In genomic region chr16:9846362-9847099, GRCh38 we compare ENCODE assay signal across 28 cellular contexts.
A peak's percentile ranks its signal among the peaks of the same experiment; 100 is the strongest.
DNase-seq lines count a peak whose midpoint lies in the region; ATAC-seq, FAIRE-seq and TF ChIP-seq lines count a peak whose summit lies in the region.
"Had no signal": no experiment of that assay in that cellular context is flagged by ENCODE, and none has a peak within 500 bp of the region (broad histone marks: within the 10 kb centered on the region; RNA-seq: fewer than 3 reads in every experiment).

No MANE protein-coding gene starts in this region.

- dilution Hi-C loops in endothelial cell of umbilical vein (cut with MboI; ENCODE audit: extremely low pct_ligation_motif_present, low sequenced_read_pairs) = no loop called here

- no peaks in the 10 kb centered on the region for H3K36me3 ChIP-seq in ACC112 (ENCODE audit: insufficient read depth, low read length)
- H3K36me3 ChIP-seq in OCI-LY3 (replicated peaks; ENCODE audit: low read depth, low read length) = no peaks in the 10 kb centered on the region
- H3K36me3 ChIP-seq in endothelial cell of umbilical vein (ENCODE audit: control insufficient read depth in 2 of 2, extremely low read depth in 1 of 2, insufficient read depth in 2 of 2, low read length in 2 of 2) = no peaks in the 10 kb centered on the region
- H3K36me3 ChIP-seq in left lung = no peaks in the 10 kb centered on the region
- H3K36me3 ChIP-seq: gastroesophageal sphincter, lower lobe of right lung, tibial artery had no signal

- no peaks in the 10 kb centered on the region for H4K20me1 ChIP-seq in OCI-LY3 (ENCODE audit: insufficient read depth, low read length)
- no peaks in the 10 kb centered on the region for H4K20me1 ChIP-seq in endothelial cell of umbilical vein (replicated peaks; ENCODE audit: control insufficient read depth, extremely low read depth, insufficient read depth, low read length)

- peak overlapping the region; percentile 66 for H3K27ac ChIP-seq in ACC112 (ENCODE audit: low read depth, low read length)
- peak overlapping the region; percentile 88 for H3K27ac ChIP-seq in OCI-LY3 (ENCODE audit: low read length)
- H3K27ac ChIP-seq in endothelial cell of umbilical vein (ENCODE audit: insufficient read depth, low read depth, low read length) = peak overlapping the region; percentile 48
- no peak overlapping the region for H3K27ac ChIP-seq in left lung
- H3K27ac ChIP-seq: gastroesophageal sphincter, KMS-11, lower lobe of right lung, tibial artery had no signal

- TF ChIP-seq POLR2A in endothelial cell of umbilical vein (IDR thresholded peaks at IDR 0.05; ENCODE audit: low read depth, low read length) = no peak

- no peak for FAIRE-seq in endothelial cell of umbilical vein (lab: Jason Lieb, UNC)
- FAIRE-seq: GM19239 had no signal

- H3K4me2 ChIP-seq in OCI-LY3 (ENCODE audit: low read length) = peak overlapping the region; percentile 45
- H3K4me2 ChIP-seq in endothelial cell of umbilical vein (ENCODE audit: insufficient read depth, low read length) = no peak overlapping the region
- H3K4me2 ChIP-seq: KMS-11, smooth muscle cell had no signal

- TF ChIP-seq CTCF in OCI-LY3 (IDR thresholded peaks at IDR 0.05; ENCODE audit: low read depth, low read length) (no peak), endothelial cell of umbilical vein (IDR thresholded peaks at IDR 0.05; ENCODE audit: extremely low read depth in 1 of 2, insufficient read depth in 1 of 2, low read depth in 1 of 2, low read length in 2 of 2) (no peak), left lung (IDR thresholded peaks at IDR 0.05) (no peak)

- BruUV-seq in endothelial cell of umbilical vein (replicated peaks; lab: Mats Ljungman, UMichigan) = no TSS peak

- no peak for ATAC-seq in GM18858 (IDR thresholded peaks at IDR 0.05; ENCODE audit: unreplicated experiment)
- no peak for ATAC-seq in left lung
- ATAC-seq: gastroesophageal sphincter, lower lobe of right lung had no signal

- H2AFZ ChIP-seq in ACC112 (ENCODE audit: low read length, unreplicated experiment) (no peak overlapping the region), OCI-LY3 (ENCODE audit: low read depth, low read length) (peak overlapping the region; percentile 82), endothelial cell of umbilical vein (ENCODE audit: low read depth, low read length) (no peak overlapping the region)

- no peak overlapping the region for H3K4me3 ChIP-seq in ACC112 (ENCODE audit: low read depth, low read length)
- no peak overlapping the region for H3K4me3 ChIP-seq in OCI-LY3 (ENCODE audit: low read length)
- H3K4me3 ChIP-seq in endothelial cell of umbilical vein (replicated peaks in 1 of 3; ENCODE audit: insufficient read depth in 1 of 3, low read depth in 1 of 3, low read length in 3 of 3) = no peak overlapping the region
- no peak overlapping the region for H3K4me3 ChIP-seq in left lung
- H3K4me3 ChIP-seq: gastroesophageal sphincter, lower lobe of right lung, smooth muscle cell, tibial artery had no signal

- H3K27me3 ChIP-seq in ACC112 (ENCODE audit: insufficient read depth, low read length) (no peaks in the 10 kb centered on the region), OCI-LY3 (ENCODE audit: low read depth, low read length) (no peaks in the 10 kb centered on the region), endothelial cell of umbilical vein (ENCODE audit: control insufficient read depth in 2 of 2, insufficient read depth in 2 of 2, low read length in 2 of 2) (no peaks in the 10 kb centered on the region), left lung (no peaks in the 10 kb centered on the region)
- H3K27me3 ChIP-seq: gastroesophageal sphincter, tibial artery had no signal

- CTCF ChIA-PET in endothelial cell of umbilical vein (lab: Charles Lee) = interaction anchor here (1.6 kb wide), 1 partner anchor 18 kb away, joined by 3 read pairs; no protein-coding TSS in a partner anchor

- POLR2A ChIA-PET in endothelial cell of umbilical vein (lab: Charles Lee) = no interaction called here

- no peaks in the 10 kb centered on the region for H3K9me3 ChIP-seq in OCI-LY3 (ENCODE audit: insufficient read depth, low read length)
- H3K9me3 ChIP-seq in endothelial cell of umbilical vein (replicated peaks; ENCODE audit: control insufficient read depth, insufficient read depth, low read length) = no peaks in the 10 kb centered on the region
- no peaks in the 10 kb centered on the region for H3K9me3 ChIP-seq in left lung
- H3K9me3 ChIP-seq: gastroesophageal sphincter, lower lobe of right lung, tibial artery had no signal

- H3K9ac ChIP-seq in OCI-LY3 (ENCODE audit: low read length) (peak overlapping the region; percentile 40), endothelial cell of umbilical vein (replicated peaks; ENCODE audit: extremely low read depth, insufficient read depth, low read length) (no peak overlapping the region)
- H3K9ac ChIP-seq: KMS-11 had no signal

- peak; percentile 11 for DNase-seq in endothelial cell of umbilical vein (ENCODE audit: low read depth, low spot score)
- peak; percentile 26 for DNase-seq in iris pigment epithelial cell (ENCODE audit: low read depth)
- DNase-seq in left lung = no peak
- DNase-seq in activated naive CD4-positive, alpha-beta T cell treated with Interleukin-2 at 50 U/mL for 16 hours = no peak
- no peak for DNase-seq in SK-N-DZ (ENCODE audit: low spot score)
- DNase-seq: activated CD4-positive, alpha-beta T cell treated with anti-CD3 and anti-CD28 coated beads for 48 hours; activated gamma-delta T cell treated with Interleukin-2 at 50 U/mL for 16 hours; activated T-cell treated with anti-CD3 and anti-CD28 coated beads, Interleukin-2, amount 50 U/mL, for 24 hours; CD8-positive, alpha-beta memory T cell; erythroblast; GF-D8; kidney; lower lobe of right lung; MV-4-11; NCI-H1436 treated with DMSO at 0.1 percent for 48 hours; NCI-H2107; OCI-M1; Right ventricle myocardium superior; stimulated activated CD4-positive, alpha-beta T cell treated with anti-CD3 and anti-CD28 coated beads, Interleukin-1b, Interleukin-23, amount 100 ng/mL, for 48 hours; stimulated activated CD8-positive, alpha-beta memory T cell treated with anti-CD3 and anti-CD28 coated beads, Interleukin-4, amount 100 ng/mL, for 48 hours; tibial artery had no signal

- no peaks in the 10 kb centered on the region for H3K9me1 ChIP-seq in endothelial cell of umbilical vein (replicated peaks; ENCODE audit: control insufficient read depth, extremely low read depth, insufficient read depth, low read length)

- peaks cover 19% of the 10 kb centered on the region for H3K4me1 ChIP-seq in ACC112 (ENCODE audit: control insufficient read depth, insufficient read depth, low read length, unreplicated experiment)
- H3K4me1 ChIP-seq in OCI-LY3 (ENCODE audit: low read length) = peaks cover 55% of the 10 kb centered on the region
- H3K4me1 ChIP-seq in endothelial cell of umbilical vein (ENCODE audit: control insufficient read depth, extremely low read depth, insufficient read depth, low read length) = peaks cover 26% of the 10 kb centered on the region
- no peaks in the 10 kb centered on the region for H3K4me1 ChIP-seq in left lung
- H3K4me1 ChIP-seq: gastroesophageal sphincter, lower lobe of right lung, tibial artery had no signal

- intact Hi-C loops in endothelial cell of umbilical vein (cut with micrococcal nuclease) = no loop called here
- intact Hi-C loops in left lung (cut with DNase I) = no loop called here

- H3K79me2 ChIP-seq in ACC112 (ENCODE audit: control insufficient read depth, insufficient read depth, low read length, unreplicated experiment) = no peaks in the 10 kb centered on the region
- H3K79me2 ChIP-seq in OCI-LY3 (ENCODE audit: low read length) = no peaks in the 10 kb centered on the region
- H3K79me2 ChIP-seq in endothelial cell of umbilical vein (ENCODE audit: control insufficient read depth, insufficient read depth, low read length) = no peaks in the 10 kb centered on the region

TF ChIP-seq in endothelial cell of umbilical vein, 7 proteins besides CTCF, POLR2A, EP300 and RAD21:
- TF ChIP-seq MYC (IDR thresholded peaks at IDR 0.05; ENCODE audit: low read depth, low read length) = no peak
- TF ChIP-seq GATA2 (IDR thresholded peaks at IDR 0.05; ENCODE audit: insufficient read depth, insufficient read length, low read depth, low read length) = peak; percentile 3
- no peak for TF ChIP-seq FOS (IDR thresholded peaks at IDR 0.05; ENCODE audit: borderline replicate concordance, insufficient read depth, low read length)
- no peak for TF ChIP-seq MAX (IDR thresholded peaks at IDR 0.05; ENCODE audit: insufficient read depth, insufficient read length)
- no peak for TF ChIP-seq JUN (IDR thresholded peaks at IDR 0.05; ENCODE audit: borderline replicate concordance, insufficient read depth, insufficient read length, low read depth)
TF ChIP-seq in endothelial cell of umbilical vein: peak in this region for 1.

Comparison
In these comparisons a context has a peak if more than half of its experiments do, and no peak if none do; other contexts are left out.
1. H3K27ac ChIP-seq: peak in ACC112 (single experiment), OCI-LY3 (single experiment) and endothelial cell of umbilical vein (single experiment); none in left lung (0 of 2).
2. DNase-seq: peak in endothelial cell of umbilical vein (single experiment) and iris pigment epithelial cell (single experiment); none in left lung (0 of 2), activated naive CD4-positive, alpha-beta T cell treated with Interleukin-2 at 50 U/mL for 16 hours (single experiment) and SK-N-DZ (single experiment).